In the genomic region with DNA sequence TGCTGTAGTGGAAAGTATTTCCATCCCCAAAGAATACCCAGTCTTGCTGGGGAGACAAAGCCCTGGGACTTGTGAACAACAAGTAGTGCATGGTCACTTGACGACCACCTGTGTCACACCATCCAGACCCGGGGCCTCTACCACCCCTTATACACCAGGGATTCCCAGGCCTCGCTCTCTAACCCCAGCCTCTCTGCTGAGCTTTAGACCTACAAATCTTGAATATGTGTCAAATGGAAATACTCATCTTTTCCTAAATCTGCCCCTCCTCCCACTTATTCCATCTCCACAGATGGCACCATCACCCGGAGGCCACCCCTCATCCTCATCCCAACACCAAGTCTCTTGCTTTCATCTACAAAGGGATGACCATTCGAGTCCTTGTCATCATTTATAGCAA, we compare ENCODE assay signal across 14 cellular contexts. TPM values are rescaled to one million over a fixed set of nuclear protein-coding genes. Genes with fewer than 3 reads are reported as not detected.
DNase-seq lines count a peak whose midpoint lies in the region; ATAC-seq and TF ChIP-seq lines count a peak whose summit lies in the region.
"Had no signal": no experiment of that assay in that cellular context is flagged by ENCODE, and none has a peak within 500 bp of the region (broad histone marks: within the 10 kb centered on the region; RNA-seq: fewer than 3 reads in every experiment).

No MANE protein-coding gene starts in this region.

- H3K36me3 Mint-ChIP-seq in CD4-positive, CD25-positive, alpha-beta regulatory T cell = peaks cover 18% of the 10 kb centered on the region
- H3K36me3 Mint-ChIP-seq in IgD-negative memory B cell (peaks cover 7% of the 10 kb centered on the region), neural crest cell (ENCODE audit: low read depth) (peaks cover 6% of the 10 kb centered on the region)

- TF ChIP-seq CTCF in colonic mucosa (IDR thresholded peaks at IDR 0.05) (no peak), neural crest cell (conservative IDR thresholded peaks at IDR 0.05) (no peak)

- peak overlapping the region; percentile 90 to 100 (median 99) for H3K27ac Mint-ChIP-seq in CD4-positive, CD25-positive, alpha-beta regulatory T cell
- H3K27ac Mint-ChIP-seq in IgD-negative memory B cell = peak overlapping the region in 2 of 3 donors; percentile 99 to 100
- H3K27ac Mint-ChIP-seq in neural crest cell (ENCODE audit: unreplicated experiment) = no peak overlapping the region

- no peaks in the 10 kb centered on the region for H3K27me3 ChIP-seq in CD4-positive, CD25-positive, alpha-beta regulatory T cell (ENCODE audit: control insufficient read depth, insufficient read depth, low read length)
- no peaks in the 10 kb centered on the region for H3K27me3 ChIP-seq in colonic mucosa
- H3K27me3 ChIP-seq: BLaER1 treated with 17β-estradiol and CSF1 and Interleukin-3, amounts not matched to agents 10 nM and 100 nM; SJCRH30 had no signal

- no peaks in the 10 kb centered on the region for H3K9me3 ChIP-seq in CD4-positive, CD25-positive, alpha-beta regulatory T cell (ENCODE audit: control insufficient read depth in 2 of 2, low read length in 2 of 2)
- H3K9me3 ChIP-seq in colonic mucosa = no peaks in the 10 kb centered on the region
- H3K9me3 ChIP-seq: SJCRH30 had no signal

- peaks cover 13 to 42% (median 33%) of the 10 kb centered on the region in 4 donors for H3K4me1 Mint-ChIP-seq in CD4-positive, CD25-positive, alpha-beta regulatory T cell
- H3K4me1 Mint-ChIP-seq in IgD-negative memory B cell (peaks cover 15 to 29% (median 25%) of the 10 kb centered on the region in 3 donors), neural crest cell (peaks cover 20% of the 10 kb centered on the region)

- H3K9ac ChIP-seq in colonic mucosa (ENCODE audit: low read depth in 2 of 2, low read length in 2 of 2) = peak overlapping the region in 1 of 2 donors; percentile 25

- H3K27ac ChIP-seq in CD4-positive, CD25-positive, alpha-beta regulatory T cell (ENCODE audit: insufficient read depth, low read length, poor library complexity, severe bottlenecking) = peak overlapping the region; percentile 97
- no peak overlapping the region for H3K27ac ChIP-seq in colonic mucosa
- H3K27ac ChIP-seq: SJCRH30 had no signal

- peak overlapping the region; percentile 96 for H3K4me3 ChIP-seq in CD4-positive, CD25-positive, alpha-beta regulatory T cell (ENCODE audit: low read depth, low read length)
- no peak overlapping the region for H3K4me3 ChIP-seq in colonic mucosa

- peaks cover 17% of the 10 kb centered on the region for H3K4me1 ChIP-seq in CD4-positive, CD25-positive, alpha-beta regulatory T cell (ENCODE audit: control insufficient read depth, insufficient read depth, low read length, poor library complexity, severe bottlenecking)
- H3K4me1 ChIP-seq in colonic mucosa = peaks cover 7% of the 10 kb centered on the region
- H3K4me1 ChIP-seq: SJCRH30 had no signal

- intact Hi-C loops in colonic mucosa (cut with DNase I) = loop anchor here (5.0 to 10.0 kb wide), 2 partner anchors 143 to 505 kb away; no protein-coding TSS in a partner anchor
- intact Hi-C loops in Right ventricle myocardium inferior (cut with DNase I) = loop anchor here (5.0 kb wide), 1 partner anchor 143 kb away; no protein-coding TSS in a partner anchor

- H3K36me3 ChIP-seq in CD4-positive, CD25-positive, alpha-beta regulatory T cell (ENCODE audit: control insufficient read depth, insufficient read depth, low read length) = peaks cover under 1% of the 10 kb centered on the region
- H3K36me3 ChIP-seq in colonic mucosa = no peaks in the 10 kb centered on the region
- H3K36me3 ChIP-seq: SJCRH30 had no signal

- no peaks in the 10 kb centered on the region for H3K9me3 Mint-ChIP-seq in CD4-positive, CD25-positive, alpha-beta regulatory T cell
- H3K9me3 Mint-ChIP-seq in IgD-negative memory B cell (no peaks in the 10 kb centered on the region), neural crest cell (peaks cover 4% of the 10 kb centered on the region)

- ATAC-seq in CD4-positive, CD25-positive, alpha-beta regulatory T cell (ENCODE audit: low read depth in 2 of 2) = no peak
- ATAC-seq in Right ventricle myocardium inferior (no peak), GM18867 (IDR thresholded peaks at IDR 0.05; ENCODE audit: unreplicated experiment) (no peak)

- peak overlapping the region; percentile 92 to 100 (median 98) for H3K4me3 Mint-ChIP-seq in CD4-positive, CD25-positive, alpha-beta regulatory T cell
- H3K4me3 Mint-ChIP-seq in IgD-negative memory B cell (peak overlapping the region; percentile 84 to 99 (median 98)), neural crest cell (peak overlapping the region; percentile 72)

- DNase-seq in CD4-positive, CD25-positive, alpha-beta regulatory T cell = no peak
- DNase-seq in colonic mucosa = peak; percentile 16
- no peak for DNase-seq in neural crest cell (ENCODE audit: low read depth, low spot score)
- no peak for DNase-seq in Right ventricle myocardium inferior (ENCODE audit: missing footprints)
- DNase-seq in iPS-NIHi11 (ENCODE audit: low spot score) = no peak
- DNase-seq in NCI-H128 (lab: John Stamatoyannopoulos, UW; ENCODE audit: unreplicated experiment) = no peak
- DNase-seq: kidney; NCI-H1105; SJCRH30; stimulated activated CD4-positive, alpha-beta T cell treated with anti-CD3 and anti-CD28 coated beads, Interleukin-4, amount 100 ng/mL, for 4 hours; stimulated activated naive CD4-positive, alpha-beta T cell had no signal

- H3K27me3 Mint-ChIP-seq in CD4-positive, CD25-positive, alpha-beta regulatory T cell = peaks cover 8% of the 10 kb centered on the region
- no peaks in the 10 kb centered on the region for H3K27me3 Mint-ChIP-seq in IgD-negative memory B cell
- no peaks in the 10 kb centered on the region for H3K27me3 Mint-ChIP-seq in neural crest cell (ENCODE audit: low read depth)

RNA-seq across cellular contexts. Expression of gene RNASEL, which starts 0.9 kb away (rescaled TPM):
- total RNA-seq in CD4-positive, CD25-positive, alpha-beta regulatory T cell = 9.1 TPM
- polyA plus RNA-seq in CD4-positive, CD25-positive, alpha-beta regulatory T cell = 10 to 100 TPM in 2 of 4 donors, 1 to 10 TPM in 2; 6.2 to 10.5 (median 9.0) TPM
- polyA plus RNA-seq in IgD-negative memory B cell = 8.9 TPM
- total RNA-seq in colonic mucosa = 10 to 100 TPM; 16.2 to 19.5 TPM
- 3.3 and 3.4 TPM in 2 replicates for total RNA-seq in neural crest cell
- 2.9 TPM for total RNA-seq in Right ventricle myocardium inferior

RNA-seq across cellular contexts. Expression of gene RGS16, which starts 14.3 kb away (rescaled TPM):
- total RNA-seq in CD4-positive, CD25-positive, alpha-beta regulatory T cell = 16.6 TPM
- 1 to 10 TPM in 1 of 4 donors, under 1 TPM in 3; 0.34 to 1.2 (median 0.46) TPM for polyA plus RNA-seq in CD4-positive, CD25-positive, alpha-beta regulatory T cell
- 1.9 TPM for polyA plus RNA-seq in IgD-negative memory B cell
- total RNA-seq in colonic mucosa (1 to 10 TPM in 1 of 2 donors, under 1 TPM in 1; 0.77 to 1.6 TPM), neural crest cell (5.8 and 6.4 TPM in 2 replicates), Right ventricle myocardium inferior (0.97 TPM)
